8 cellular contexts compared by ENCODE assay signal in genomic region chr7:38105874-38106483, GRCh38.
DNase-seq lines count a peak whose midpoint lies in the region; ATAC-seq and TF ChIP-seq lines count a peak whose summit lies in the region.

No MANE protein-coding gene starts in this region.

- H3K4me1 Mint-ChIP-seq in naive B cell = no peaks in the 10 kb centered on the region

- no peaks in the 10 kb centered on the region for H3K36me3 Mint-ChIP-seq in naive B cell

- CTCF ChIA-PET in SK-N-SH (lab: Yijun Ruan, JAX) = interaction anchor here (0.8 to 6.3 kb wide), 11 partner anchors 35 to 225 kb away, joined by 3 to 174 read pairs (median 4); partner anchors contain the start of gene EPDR1

- no peaks in the 10 kb centered on the region for H3K79me2 ChIP-seq in DND-41 (ENCODE audit: insufficient read depth, low read length)
- H3K79me2 ChIP-seq in SK-N-SH (ENCODE audit: insufficient read depth) = no peaks in the 10 kb centered on the region

- no peak overlapping the region for H3K4me3 ChIP-seq in DND-41 (ENCODE audit: low read depth in 1 of 2, low read length in 2 of 2)
- H3K4me3 ChIP-seq in SK-N-SH (ENCODE audit: low read depth in 2 of 2, low read length in 1 of 2) = no peak overlapping the region
- H3K4me3 ChIP-seq in epithelial cell of proximal tubule (ENCODE audit: low read depth, low read length) = no peak overlapping the region

- no peaks in the 10 kb centered on the region for H3K4me1 ChIP-seq in DND-41 (ENCODE audit: insufficient read depth, low read length)
- H3K4me1 ChIP-seq in SK-N-SH (ENCODE audit: control insufficient read depth in 1 of 2, insufficient read depth in 2 of 2, low read depth in 1 of 2, low read length in 1 of 2) = no peaks in the 10 kb centered on the region; a peak in 2 of 4 replicates

- no peaks in the 10 kb centered on the region for H4K20me1 ChIP-seq in DND-41 (ENCODE audit: insufficient read depth, low read length)
- no peaks in the 10 kb centered on the region for H4K20me1 ChIP-seq in SK-N-SH (ENCODE audit: insufficient read depth)

- no peaks in the 10 kb centered on the region for H3K9me3 ChIP-seq in DND-41 (ENCODE audit: insufficient read depth, low read length, severe bottlenecking)
- no peaks in the 10 kb centered on the region for H3K9me3 ChIP-seq in SK-N-SH

- no peak for TF ChIP-seq EP300 in SK-N-SH (IDR thresholded peaks at IDR 0.05; ENCODE audit: borderline replicate concordance in 1 of 2, low read depth in 1 of 2, low read length in 1 of 2)

- TF ChIP-seq CTCF in DND-41 (IDR thresholded peaks at IDR 0.05; ENCODE audit: borderline replicate concordance, extremely low read depth, low read length, poor library complexity, severe bottlenecking) (peak; percentile 77), SK-N-SH (IDR thresholded peaks at IDR 0.05) (peak; percentile 87), epithelial cell of proximal tubule (conservative IDR thresholded peaks at IDR 0.05; ENCODE audit: low read depth, low read length) (peak; percentile 71)

- peak; percentile 65 for TF ChIP-seq RAD21 in SK-N-SH (IDR thresholded peaks at IDR 0.05; ENCODE audit: low read length)

- H3K9me3 Mint-ChIP-seq in naive B cell = no peaks in the 10 kb centered on the region

- ATAC-seq in DND-41 (ENCODE audit: insufficient read depth, low read depth) = peak; percentile 73
- ATAC-seq in GM21367 (IDR thresholded peaks at IDR 0.05; ENCODE audit: unreplicated experiment) = peak; percentile 48
- ATAC-seq in naive B cell (ENCODE audit: low read depth in 2 of 2) = peak; percentile 45 to 59

- peaks cover 0 to 4% (median 0%) of the 10 kb centered on the region in 3 donors for H3K27me3 Mint-ChIP-seq in naive B cell

- WGBS in SK-N-SH (ENCODE audit: low lambda C conversion rate) = 10% methylated on average over 5 of the region's 5 CpGs

- no peak overlapping the region for H3K9ac ChIP-seq in DND-41 (ENCODE audit: low read depth, low read length)
- H3K9ac ChIP-seq in SK-N-SH = no peak overlapping the region

- no peak overlapping the region for H3K27ac Mint-ChIP-seq in naive B cell

- POLR2A ChIA-PET in SK-N-SH (lab: Yijun Ruan, JAX) = no interaction called here

- H3K27me3 ChIP-seq in DND-41 (ENCODE audit: insufficient read depth, low read length, poor library complexity) (peaks cover 8% of the 10 kb centered on the region), SK-N-SH (ENCODE audit: insufficient read depth) (no peaks in the 10 kb centered on the region)

- H3K27ac ChIP-seq in DND-41 (ENCODE audit: low read length) (no peak overlapping the region), SK-N-SH (ENCODE audit: low read depth in 2 of 2, low read length in 1 of 2) (no peak overlapping the region)

- no peaks in the 10 kb centered on the region for H3F3A ChIP-seq in SK-N-SH (replicated peaks; ENCODE audit: insufficient read depth)

- H3K4me2 ChIP-seq in DND-41 (ENCODE audit: insufficient read depth, low read length) (no peak overlapping the region), SK-N-SH (no peak overlapping the region)

- no peaks in the 10 kb centered on the region for H3K36me3 ChIP-seq in DND-41 (ENCODE audit: insufficient read depth, low read length)
- H3K36me3 ChIP-seq in SK-N-SH (replicated peaks in 1 of 2; ENCODE audit: control insufficient read depth in 1 of 2, insufficient read depth in 2 of 2, low read length in 1 of 2) = no peaks in the 10 kb centered on the region

- DNase-seq in DND-41 (peak; percentile 17), MV-4-11 (lab: John Stamatoyannopoulos, UW) (peak; percentile 36), SK-N-SH (peak; percentile 45), epithelial cell of proximal tubule (ENCODE audit: low read depth) (no peak), naive B cell (peak; percentile 37), T-helper 9 cell (no peak), islet precursor cell (no peak)

- no peak overlapping the region for H3K4me3 Mint-ChIP-seq in naive B cell

- no peaks in the 10 kb centered on the region for H3K9me2 ChIP-seq in SK-N-SH

- H2AFZ ChIP-seq in DND-41 (ENCODE audit: low read depth, low read length) (no peak overlapping the region), SK-N-SH (ENCODE audit: low read depth) (no peak overlapping the region)

TF ChIP-seq in SK-N-SH, 30 proteins besides CTCF, POLR2A, EP300 and RAD21:
- peak; percentile 69 for TF ChIP-seq SMC3 (IDR thresholded peaks at IDR 0.05; ENCODE audit: low read depth, low read length)
- TF ChIP-seq MAX (IDR thresholded peaks at IDR 0.05; ENCODE audit: low read depth) = no peak
- peak; percentile 22 for TF ChIP-seq CHD2 (IDR thresholded peaks at IDR 0.05; ENCODE audit: low read length, partially characterized antibody)

Comparison
In these comparisons a context has a peak if more than half of its experiments do, and no peak if none do; other contexts are left out.
1. DNase-seq: peak in DND-41 (single experiment), MV-4-11 (single experiment), SK-N-SH (single experiment) and naive B cell (single experiment); none in epithelial cell of proximal tubule (single experiment), T-helper 9 cell (single experiment) and islet precursor cell (single experiment).
2. Peak in every context shown above with its lines, with median percentiles within 50 percentile points of each other: ATAC-seq and CTCF ChIP-seq.